ENCODE assay signal across 12 cellular contexts in genomic region chr20:51760905-51761544, GRCh38. TPM values are rescaled to one million over a fixed set of nuclear protein-coding genes. Genes with fewer than 3 reads are reported as not detected.
A peak's percentile ranks its signal among the peaks of the same experiment; 100 is the strongest.
DNase-seq lines count a peak whose midpoint lies in the region; ATAC-seq, FAIRE-seq and TF ChIP-seq lines count a peak whose summit lies in the region.
"Had no signal": no experiment of that assay in that cellular context is flagged by ENCODE, and none has a peak within 500 bp of the region (broad histone marks: within the 10 kb centered on the region; RNA-seq: fewer than 3 reads in every experiment).

No MANE protein-coding gene starts in this region.

- no peak for TF ChIP-seq RAD21 in K562 (CRISPR knock-in tag; conservative IDR thresholded peaks at IDR 0.05 in 1 of 2, IDR thresholded peaks at IDR 0.05 in 1 of 2)

- peak overlapping the region; percentile 19; the same call in 1 of the 2 replicates for H3K27ac Mint-ChIP-seq in HFFc6

- H3K4me1 ChIP-seq in K562 (replicated peaks in 1 of 2; ENCODE audit: control insufficient read depth in 2 of 2, insufficient read depth in 2 of 2, low read length in 2 of 2) (no peaks in the 10 kb centered on the region; a peak in 1 of 5 replicates), right atrium auricular region (peaks cover 0 to 6% of the 10 kb centered on the region in 2 donors)

- 18% methylated on average over 11 of the region's 14 CpGs for WGBS in K562 (ENCODE audit: insufficient coverage, low coverage, missing lambda C conversion rate)

- ATAC-seq in K562 (no peak), GM21717 (IDR thresholded peaks at IDR 0.05; ENCODE audit: unreplicated experiment) (no peak)

- H3K9me1 ChIP-seq in K562 (ENCODE audit: control insufficient read depth, insufficient read depth, low read length), result no peaks in the 10 kb centered on the region

- no peak overlapping the region for H3K9ac ChIP-seq in K562 (ENCODE audit: insufficient read depth in 1 of 2, low read depth in 2 of 2, low read length in 2 of 2)
- H3K9ac ChIP-seq: BLaER1 had no signal

- no peak for TF ChIP-seq POLR2A in K562 (conservative IDR thresholded peaks at IDR 0.05)

- no peak overlapping the region for H3K27ac ChIP-seq in K562 (ENCODE audit: extremely low read depth, low read depth, low read length)
- H3K27ac ChIP-seq in right atrium auricular region, result no peak overlapping the region
- H3K27ac ChIP-seq: BLaER1, spleen had no signal

- BruUV-seq in K562 (replicated peaks; lab: Mats Ljungman, UMichigan), result no TSS peak

- POLR2A ChIA-PET in K562 (lab: Yijun Ruan, JAX), result no interaction called here

- no peaks in the 10 kb centered on the region for H3K36me3 ChIP-seq in K562 (ENCODE audit: control insufficient read depth, insufficient read depth, low read length)
- no peaks in the 10 kb centered on the region for H3K36me3 ChIP-seq in right atrium auricular region
- H3K36me3 ChIP-seq: BLaER1 had no signal

- CTCF ChIA-PET in K562 (lab: Yijun Ruan, JAX; ENCODE audit: low intra/inter-chr PET ratio), result no interaction called here

- in situ Hi-C loops in K562 (cut with MboI), result no loop called here

- peak; percentile 81 for DNase-seq in A172 (ENCODE audit: low spot score)
- peak; percentile 26 for DNase-seq in HFFc6
- no peak for DNase-seq in K562 (ENCODE audit: extremely low read depth in 1 of 4, low spot score in 3 of 4)
- DNase-seq in kidney tubule cell (ENCODE audit: low spot score), result peak; percentile 60
- no peak for DNase-seq in AML-193 (lab: John Stamatoyannopoulos, UW)
- no peak for DNase-seq in right atrium auricular region (ENCODE audit: low spot score)
- DNase-seq in effector CD8-positive, alpha-beta T cell (lab: John Stamatoyannopoulos, UW), result no peak
- DNase-seq: NCI-H1694 treated with DMSO at 0.1 percent for 48 hours; spleen; stimulated activated naive CD4-positive, alpha-beta T cell treated with Interleukin-2 at 50 U/mL for 16 hours had no signal

- no peak overlapping the region for H3K4me2 ChIP-seq in K562 (ENCODE audit: insufficient read depth, low read length)
- H3K4me2 ChIP-seq: BLaER1 had no signal

- no peaks in the 10 kb centered on the region for H3K79me2 ChIP-seq in K562 (ENCODE audit: control insufficient read depth, insufficient read depth, low read length)

- H3K4me3 ChIP-seq in K562 (no peak overlapping the region), right atrium auricular region (no peak overlapping the region)
- H3K4me3 ChIP-seq: BLaER1, spleen had no signal

- H4K20me1 ChIP-seq in K562 (replicated peaks; ENCODE audit: control insufficient read depth, insufficient read depth, low read length), result no peaks in the 10 kb centered on the region
- H4K20me1 ChIP-seq: BLaER1 had no signal

- peaks cover 4% of the 10 kb centered on the region; the same call in 1 of the 2 replicates for H3K36me3 Mint-ChIP-seq in HFFc6 (ENCODE audit: low read depth)

- intact Hi-C loops in K562 (cut with micrococcal nuclease), result no loop called here

- TF ChIP-seq CTCF in HFFc6 (IDR thresholded peaks at IDR 0.05) (no peak), K562 (IDR thresholded peaks at IDR 0.05 in 2 of 3, conservative IDR thresholded peaks at IDR 0.05 in 1 of 3; ENCODE audit: insufficient read depth in 2 of 3, low read depth in 1 of 3, low read length in 3 of 3) (no peak), right atrium auricular region (IDR thresholded peaks at IDR 0.05) (no peak)

- H3K27me3 Mint-ChIP-seq in HFFc6 (ENCODE audit: insufficient read depth), result no peaks in the 10 kb centered on the region

- H2AFZ ChIP-seq in K562 (ENCODE audit: low read depth, low read length), result no peak overlapping the region

- no peaks in the 10 kb centered on the region for H3K9me3 Mint-ChIP-seq in HFFc6

- peaks cover 18% of the 10 kb centered on the region for H3K4me1 Mint-ChIP-seq in HFFc6 (ENCODE audit: low read depth)

- H3K4me3 Mint-ChIP-seq in HFFc6, result no peak overlapping the region

- no peak for TF ChIP-seq EP300 in K562 (IDR thresholded peaks at IDR 0.05; ENCODE audit: low read length)

- FAIRE-seq in K562 (lab: Jason Lieb, UNC), result no peak

- peaks cover 6 to 36% of the 10 kb centered on the region in 2 experiments; a peak in 3 of 5 replicates for H3K27me3 ChIP-seq in K562 (ENCODE audit: control insufficient read depth in 2 of 2, insufficient read depth in 2 of 2, low read length in 2 of 2)
- H3K27me3 ChIP-seq in right atrium auricular region, result no peaks in the 10 kb centered on the region
- H3K27me3 ChIP-seq: BLaER1 had no signal

- no peaks in the 10 kb centered on the region for H3K9me3 ChIP-seq in K562 (replicated peaks; ENCODE audit: control insufficient read depth, insufficient read depth, low read depth, low read length)
- H3K9me3 ChIP-seq in right atrium auricular region, result no peaks in the 10 kb centered on the region
- H3K9me3 ChIP-seq: BLaER1, spleen had no signal

TF ChIP-seq in K562, 482 proteins besides CTCF, POLR2A, EP300 and RAD21 (continues in another document):
- no peak for TF ChIP-seq ARHGAP35 (IDR thresholded peaks at IDR 0.05; ENCODE audit: partially characterized antibody)
- no peak for TF ChIP-seq THRB (CRISPR knock-in tag; conservative IDR thresholded peaks at IDR 0.05)
- TF ChIP-seq ZEB2 (IDR thresholded peaks at IDR 0.05), result no peak
- no peak for TF ChIP-seq HBP1 (CRISPR knock-in tag; IDR thresholded peaks at IDR 0.05)
- no peak for TF ChIP-seq ZNF384 (IDR thresholded peaks at IDR 0.05; ENCODE audit: low read depth, low read length)

RNA-seq across cellular contexts. Expression of gene ATP9A, which starts 7.2 kb away (rescaled TPM):
- total RNA-seq in A172 (2014; rRNA removed; shearing (Covaris generic)), result 16.3 and 19.5 TPM in 2 replicates
- 10 to 100 TPM; 21.4 to 34.0 (median 22.8) TPM for total RNA-seq in HFFc6 (2021; fragmentation: NEBNext Ultra II Directional; extraction: Animal tissue kit (Norgen Biotek cat#: 25700))
- total RNA-seq in K562 (2011; cell fraction: chromatin; rRNA removed; ENCODE audit: low replicate concordance), result 0.12 and 0.28 TPM in 2 replicates
- 0.13 and 0.17 TPM in 2 replicates for total RNA-seq in K562 (2011; cell fraction: nucleolus; rRNA removed)
- total RNA-seq in K562 (2011; cell fraction: nucleoplasm; rRNA removed), result 0.07 and 0.31 TPM in 2 replicates
- 0.18 and 0.24 TPM in 2 replicates for total RNA-seq in K562 (2014; rRNA removed)
- total RNA-seq in K562 (2014; rRNA removed; fragmentation: Illumina TruSeq; extraction: Trizol), result 0.36 and 0.48 TPM in 2 replicates
- total RNA-seq in K562 (2015; rRNA removed; fragmentation: Illumina TruSeq; extraction: Trizol), result 0.15 and 0.22 TPM in 2 replicates
- total RNA-seq in K562 (2021), result 0.42 and 0.62 TPM in 2 replicates
- 0.05 and 0.29 TPM in 2 replicates for polyA plus RNA-seq in K562 (2011; rRNA removed)
- polyA plus RNA-seq in K562 (2011; cell fraction: cytosol; rRNA removed), result 0.09 and 0.19 TPM in 2 replicates
- 0.07 and 0.24 TPM in 2 replicates for polyA plus RNA-seq in K562 (2011; cell fraction: nucleus; rRNA removed)
- 0.06 and 0.25 TPM in 2 replicates for polyA plus RNA-seq in K562 (2012)
- polyA plus RNA-seq in K562 (2014; fragmentation: Illumina TruSeq; extraction: Trizol), result 0.39 and 0.40 TPM in 2 replicates
- polyA plus RNA-seq in K562 (2014; fragmentation: Nextera tagmentation; extraction: Ambion mirVana), result under 1 TPM; 0.21 to 0.23 TPM
- 0.32 and 0.46 TPM in 2 replicates for polyA plus RNA-seq in K562 (2014; rRNA removed)
- polyA minus RNA-seq in K562 (2011; rRNA and poly(A)+ RNA removed), result 0.03 and 0.32 TPM in 2 replicates
- 0.27 and 0.29 TPM in 2 replicates for polyA minus RNA-seq in K562 (2011; cell fraction: cytosol; rRNA and poly(A)+ RNA removed)
- polyA minus RNA-seq in K562 (2011; cell fraction: nucleus; rRNA and poly(A)+ RNA removed), result 0.11 and 0.13 TPM in 2 replicates
- total RNA-seq in right atrium auricular region, result 10 to 100 TPM; 19.5 to 23.4 TPM

RNA-seq across cellular contexts. Expression of gene SALL4, which starts 41.3 kb away (rescaled TPM):
- 0.02 TPM in 1 of 2 replicates, not detected in the other for total RNA-seq in A172 (2014; rRNA removed; shearing (Covaris generic))
- total RNA-seq in HFFc6 (2021; fragmentation: NEBNext Ultra II Directional; extraction: Animal tissue kit (Norgen Biotek cat#: 25700)), result under 1 TPM; 0.29 to 0.81 (median 0.36) TPM
- total RNA-seq in K562 (2011; cell fraction: chromatin; rRNA removed; ENCODE audit: low replicate concordance), result not detected in 2 replicates
- not detected in 2 replicates for total RNA-seq in K562 (2011; cell fraction: nucleolus; rRNA removed)
- not detected in 2 replicates for total RNA-seq in K562 (2011; cell fraction: nucleoplasm; rRNA removed)
- total RNA-seq in K562 (2014; rRNA removed) (not detected in 2 replicates), K562 (2014; rRNA removed; fragmentation: Illumina TruSeq; extraction: Trizol) (not detected in 2 replicates), K562 (2015; rRNA removed; fragmentation: Illumina TruSeq; extraction: Trizol) (not detected in 2 replicates), K562 (2021) (0.07 and 0.11 TPM in 2 replicates), right atrium auricular region (not detected)
- polyA plus RNA-seq in K562 (2011; rRNA removed) (not detected in 2 replicates), K562 (2014; fragmentation: Illumina TruSeq; extraction: Trizol) (not detected in 2 replicates), K562 (2014; fragmentation: Nextera tagmentation; extraction: Ambion mirVana) (not detected), K562 (2014; rRNA removed) (0.03 TPM in 1 of 2 replicates, not detected in the other)
- polyA plus RNA-seq in K562 (2011; cell fraction: cytosol; rRNA removed), result not detected in 2 replicates
- not detected in 2 replicates for polyA plus RNA-seq in K562 (2011; cell fraction: nucleus; rRNA removed)
- polyA plus RNA-seq in K562 (2012), result 0.01 TPM in 1 of 2 replicates, not detected in the other
- not detected in 2 replicates for polyA minus RNA-seq in K562 (2011; rRNA and poly(A)+ RNA removed)
- polyA minus RNA-seq in K562 (2011; cell fraction: cytosol; rRNA and poly(A)+ RNA removed), result 0.36 TPM in 1 of 2 replicates, not detected in the other
- 0.13 TPM in 1 of 2 replicates, not detected in the other for polyA minus RNA-seq in K562 (2011; cell fraction: nucleus; rRNA and poly(A)+ RNA removed)

Comparison
In these comparisons a context has a peak if more than half of its experiments do, and no peak if none do; other contexts are left out.
1. DNase-seq: peak in A172 (single experiment), HFFc6 (single experiment) and kidney tubule cell (single experiment); none in K562 (0 of 4), AML-193 (0 of 2), right atrium auricular region (single experiment) and effector CD8-positive, alpha-beta T cell (single experiment).
2. RNA of gene ATP9A, which starts 7.2 kb away (total RNA-seq): 19.5 to 23.4 TPM in right atrium auricular region, 21.4 to 34.0 TPM in HFFc6 and 16.3 to 19.5 TPM in A172; 0.07 to 0.62 TPM in K562; every median in the first group is over 10 times any median in the second.